In the genomic region with DNA sequence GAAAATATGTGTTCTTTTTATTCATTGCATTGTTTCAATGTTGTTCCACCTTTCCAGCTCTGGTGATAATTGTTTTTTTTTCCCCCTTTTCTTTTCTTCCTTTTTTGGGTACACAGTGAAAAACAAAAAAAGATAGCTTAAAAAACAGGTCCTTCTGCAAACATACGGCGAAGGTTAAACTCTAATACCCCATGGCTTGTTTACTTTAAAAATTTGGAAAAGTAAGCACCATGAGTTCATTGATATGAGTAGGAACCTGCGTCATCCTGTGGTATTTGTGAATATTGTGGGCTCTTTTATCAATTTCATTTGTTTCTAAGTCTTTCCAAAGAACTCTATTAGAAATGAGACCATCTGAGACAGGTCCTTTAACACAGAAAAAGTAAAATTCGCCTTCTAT, we compare ENCODE assay signal across 26 cellular contexts.
DNase-seq lines count a peak whose midpoint lies in the region; ATAC-seq, FAIRE-seq and TF ChIP-seq lines count a peak whose summit lies in the region.
"Had no signal": no experiment of that assay in that cellular context is flagged by ENCODE, and none has a peak within 500 bp of the region (broad histone marks: within the 10 kb centered on the region; RNA-seq: fewer than 3 reads in every experiment).

No MANE protein-coding gene starts in this region.

- DNase-seq in DMS53 (lab: John Stamatoyannopoulos, UW) = peak; percentile 62
- DNase-seq in PC-3 = peak; percentile 75
- no peak for DNase-seq in epithelial cell of prostate (ENCODE audit: low read depth, low spot score)
- DNase-seq in pancreas = no peak
- DNase-seq in CD14-positive monocyte (ENCODE audit: low spot score) = no peak
- DNase-seq in activated CD4-positive, alpha-beta T cell treated with anti-CD3 and anti-CD28 coated beads for 1 hour = no peak
- no peak for DNase-seq in stimulated activated CD4-positive, alpha-beta T cell treated with anti-CD3 and anti-CD28 coated beads, Interleukin-4, amount 100 ng/mL, for 4 hours
- DNase-seq in foreskin keratinocyte = no peak
- DNase-seq: Calu3; CD8-positive, alpha-beta T cell; H7; HFFc6; Karpas-422; MG63; NCI-H1048; NCI-H1436 treated with DMSO at 0.1 percent for 48 hours; NCI-H2029; NCI-H2171; NCI-H446; NCI-H526 treated with DMSO at 0.1 percent for 48 hours; OCI-M1; RPMI8226; SIG-M5 had no signal

- H3K9me2 ChIP-seq in PC-3 (replicated peaks; ENCODE audit: low read length) = no peaks in the 10 kb centered on the region

- no peak for FAIRE-seq in pancreas (lab: Jason Lieb, UNC)

- H3K4me3 Mint-ChIP-seq in CD14-positive monocyte = no peak overlapping the region
- H3K4me3 Mint-ChIP-seq: CD8-positive, alpha-beta T cell; HFFc6; IgD-negative memory B cell had no signal

- H3K4me1 ChIP-seq in PC-3 (ENCODE audit: insufficient read depth, low read length) (peaks cover 31% of the 10 kb centered on the region), pancreas (peaks cover 43 to 74% (median 71%) of the 10 kb centered on the region in 3 donors), foreskin keratinocyte (no peaks in the 10 kb centered on the region)
- H3K4me1 ChIP-seq: BLaER1 had no signal

- H3K36me3 ChIP-seq in PC-3 (ENCODE audit: low read depth, low read length) = no peaks in the 10 kb centered on the region
- H3K36me3 ChIP-seq in pancreas = no peaks in the 10 kb centered on the region
- H3K36me3 ChIP-seq: BLaER1, MG63 had no signal

- peak overlapping the region; percentile 52 for H3K9ac ChIP-seq in PC-3 (ENCODE audit: low read length)
- H3K9ac ChIP-seq: BLaER1 had no signal

- peak overlapping the region; percentile 88 for H3K27ac ChIP-seq in PC-3 (ENCODE audit: low read length)
- peak overlapping the region; percentile 50 for H3K27ac ChIP-seq in epithelial cell of prostate
- peak overlapping the region in 3 of 4 donors; percentile 34 to 79 (median 61) for H3K27ac ChIP-seq in pancreas
- H3K27ac ChIP-seq in foreskin keratinocyte = no peak overlapping the region
- H3K27ac ChIP-seq: BLaER1 had no signal

- intact Hi-C loops in PC-3 (cut with micrococcal nuclease) (loop anchor here (5.0 kb wide), 1 partner anchor 34 kb away; no protein-coding TSS in a partner anchor), pancreas (cut with DNase I) (no loop called here), CD14-positive monocyte (cut with micrococcal nuclease) (no loop called here)

- H3K36me3 Mint-ChIP-seq in CD14-positive monocyte = peaks cover 27 to 45% of the 10 kb centered on the region in 2 donors
- H3K36me3 Mint-ChIP-seq: CD8-positive, alpha-beta T cell had no signal

- ATAC-seq in PC-3 (peak; percentile 57), pancreas (peak; percentile 71 to 75 (median 72)), foreskin keratinocyte (no peak)
- ATAC-seq: CD8-positive, alpha-beta T cell; SK-N-SH treated with all-trans-retinoic acid at 6 μM for 48 hours had no signal

- H3K27me3 ChIP-seq in PC-3 (ENCODE audit: low read length) = no peaks in the 10 kb centered on the region
- H3K27me3 ChIP-seq in pancreas = no peaks in the 10 kb centered on the region
- H3K27me3 ChIP-seq in foreskin keratinocyte = no peaks in the 10 kb centered on the region
- H3K27me3 ChIP-seq: BLaER1, MG63 had no signal

- no peaks in the 10 kb centered on the region for H3F3A ChIP-seq in PC-3 (ENCODE audit: low read length, unreplicated experiment)

- POLR2A ChIA-PET in PC-3 (lab: Charles Lee; ENCODE audit: unreplicated experiment) = no interaction called here

- no peaks in the 10 kb centered on the region for H3K79me2 ChIP-seq in PC-3 (ENCODE audit: low read length)

- H3K9me3 ChIP-seq in PC-3 (ENCODE audit: low read length) (no peaks in the 10 kb centered on the region), pancreas (no peaks in the 10 kb centered on the region)
- H3K9me3 ChIP-seq: BLaER1, MG63 had no signal

- H3K4me3 ChIP-seq in PC-3 (ENCODE audit: low read length) (no peak overlapping the region), pancreas (no peak overlapping the region)
- H3K4me3 ChIP-seq: BLaER1, MG63 had no signal

- BruUV-seq in PC-3 (replicated peaks; lab: Mats Ljungman, UMichigan) = no TSS peak

- no peaks in the 10 kb centered on the region for H3K27me3 Mint-ChIP-seq in CD14-positive monocyte (ENCODE audit: low read depth in 3 of 3)
- H3K27me3 Mint-ChIP-seq: IgD-negative memory B cell had no signal

- peak overlapping the region in 1 of 7 donors; percentile 18 for H3K27ac Mint-ChIP-seq in CD14-positive monocyte
- H3K27ac Mint-ChIP-seq: CD8-positive, alpha-beta T cell; HFFc6; IgD-negative memory B cell had no signal

- no peaks in the 10 kb centered on the region for H3K9me3 Mint-ChIP-seq in CD14-positive monocyte
- H3K9me3 Mint-ChIP-seq: CD8-positive, alpha-beta T cell; HFFc6; IgD-negative memory B cell had no signal

- no peaks in the 10 kb centered on the region for H4K20me1 ChIP-seq in PC-3 (ENCODE audit: low read length)
- H4K20me1 ChIP-seq: BLaER1 had no signal

- peak overlapping the region; percentile 52 for H3K4me2 ChIP-seq in PC-3 (ENCODE audit: low read length)
- H3K4me2 ChIP-seq: BLaER1 had no signal

- CTCF ChIA-PET in PC-3 (lab: Charles Lee) = interaction anchor here (0.6 kb wide), 1 partner anchor 89 kb away, joined by 6 read pairs; no protein-coding TSS in a partner anchor

- peaks cover 14% of the 10 kb centered on the region for H3K4me1 Mint-ChIP-seq in CD14-positive monocyte

- H2AFZ ChIP-seq in PC-3 (ENCODE audit: low read length) = no peak overlapping the region

- TF ChIP-seq CTCF in PC-3 (conservative IDR thresholded peaks at IDR 0.05; ENCODE audit: low read depth, low read length) (no peak), pancreas (IDR thresholded peaks at IDR 0.05) (no peak), CD14-positive monocyte (IDR thresholded peaks at IDR 0.05) (no peak), foreskin keratinocyte (conservative IDR thresholded peaks at IDR 0.05) (no peak)

- 18 to 20% methylated on average over 4 of the region's 4 CpGs for WGBS in pancreas, 2 donors

Comparison
In these comparisons a context has a peak if more than half of its experiments do, and no peak if none do; other contexts are left out.
1. DNase-seq: peak in DMS53 (single experiment) and PC-3 (single experiment); none in epithelial cell of prostate (single experiment), pancreas (0 of 6), CD14-positive monocyte (single experiment), activated CD4-positive, alpha-beta T cell treated with anti-CD3 and anti-CD28 coated beads for 1 hour (single experiment), stimulated activated CD4-positive, alpha-beta T cell treated with anti-CD3 and anti-CD28 coated beads, Interleukin-4, amount 100 ng/mL, for 4 hours (0 of 2) and foreskin keratinocyte (0 of 2).